In the genomic region with DNA sequence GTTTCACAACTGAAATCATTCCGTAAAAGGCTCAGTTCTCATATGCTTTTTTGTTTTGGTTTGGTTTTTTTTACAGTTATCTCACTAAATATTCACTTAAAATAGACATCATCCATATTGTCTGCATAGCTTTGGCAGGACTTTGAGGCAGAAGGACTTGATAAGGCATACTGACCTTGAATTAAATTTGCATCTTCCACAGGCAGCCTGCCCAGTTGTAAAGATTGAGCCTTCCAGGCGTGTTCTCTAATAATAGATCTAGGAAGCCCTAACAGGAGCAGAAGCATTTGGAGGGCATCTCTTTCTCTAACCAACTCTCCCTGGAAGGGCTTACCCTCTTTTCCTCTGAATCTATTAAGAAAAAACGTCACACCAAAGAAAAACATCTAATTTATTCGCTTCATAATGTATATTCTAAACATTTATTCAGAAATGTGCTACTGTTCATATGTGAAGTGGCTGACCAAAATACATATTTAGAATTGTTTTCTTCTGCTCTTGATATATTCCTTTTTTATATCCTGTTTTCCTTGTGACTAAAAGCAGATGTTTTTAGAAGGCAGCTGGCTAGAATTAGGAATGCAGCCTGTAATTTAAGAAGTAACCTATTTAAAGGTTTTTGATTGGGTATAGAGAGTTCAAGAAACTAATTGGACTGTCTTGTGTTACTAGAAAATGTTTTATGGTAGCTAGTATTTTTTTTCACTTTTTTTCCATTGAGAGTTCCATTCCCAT, we compare ENCODE assay signal across 13 cellular contexts. TPM values are rescaled to one million over a fixed set of nuclear protein-coding genes. Genes with fewer than 3 reads are reported as not detected.
A peak's percentile ranks its signal among the peaks of the same experiment; 100 is the strongest.
DNase-seq lines count a peak whose midpoint lies in the region; ATAC-seq, FAIRE-seq and TF ChIP-seq lines count a peak whose summit lies in the region.
"Had no signal": no experiment of that assay in that cellular context is flagged by ENCODE, and none has a peak within 500 bp of the region (broad histone marks: within the 10 kb centered on the region; RNA-seq: fewer than 3 reads in every experiment).

No MANE protein-coding gene starts in this region.

- H2BK15ac ChIP-seq in H9 (ENCODE audit: low read depth, low read length): no peak overlapping the region

- no peak overlapping the region for H2BK20ac ChIP-seq in H9 (ENCODE audit: low read depth, low read length, poor library complexity, severe bottlenecking)

- H3K4ac ChIP-seq in H9 (ENCODE audit: low read depth, low read length): no peak overlapping the region

- no peaks in the 10 kb centered on the region for H3K23me2 ChIP-seq in H9 (ENCODE audit: insufficient read length, low read depth, low read length, poor library complexity, severe bottlenecking)

- FAIRE-seq in TTC549 (lab: Jason Lieb, UNC): peak; percentile 41
- FAIRE-seq: K562 had no signal

- H2AK5ac ChIP-seq in H9 (ENCODE audit: insufficient read length, low read length): no peak overlapping the region

- H3K4me1 ChIP-seq in gastroesophageal sphincter (peaks cover 4 to 32% (median 8%) of the 10 kb centered on the region in 3 donors), H9 (ENCODE audit: insufficient read depth, low read length) (no peaks in the 10 kb centered on the region)

- H3K4me2 ChIP-seq in H9 (ENCODE audit: insufficient read depth, insufficient read length, low read length): no peak overlapping the region

- POLR2A ChIA-PET in BJ (lab: Charles Lee): no interaction called here
- POLR2A ChIA-PET in activated CD4-positive, alpha-beta T cell treated with anti-CD3 and anti-CD28 coated beads, Interleukin-2, amount 10 ng/mL, durations not matched to agents 7 days and 5 days (lab: Charles Lee): interaction anchor here (0.6 kb wide), 1 partner anchor 450 kb away, joined by 4 read pairs; no protein-coding TSS in a partner anchor

- H3T11ph ChIP-seq in H9 (ENCODE audit: low read length): no peak overlapping the region

- no peak overlapping the region for H3K9ac ChIP-seq in H9 (ENCODE audit: extremely low read depth, insufficient read length, low read length)

- H3K27me3 Mint-ChIP-seq in stimulated activated naive B cell treated with anti-CD40 and anti-IgM and Interleukin-4, amounts not matched to agents 10 μg/mL and 1 μg/mL and 100 μg/mL, for 72 hours: no peaks in the 10 kb centered on the region
- H3K27me3 Mint-ChIP-seq in activated CD4-positive, alpha-beta T cell treated with anti-CD3 and anti-CD28 coated beads, Interleukin-2, amount 10 ng/mL, durations not matched to agents 7 days and 5 days: no peaks in the 10 kb centered on the region
- H3K27me3 Mint-ChIP-seq in H9 (ENCODE audit: low read depth): no peaks in the 10 kb centered on the region; the same call in 1 of the 2 replicates
- H3K27me3 Mint-ChIP-seq: activated B cell treated with CpG ODN at 0.5 μM for 24 hours; stimulated activated memory B cell treated with anti-CD40 and anti-IgM and Interleukin-4, amounts not matched to agents 10 μg/mL and 1 μg/mL and 100 μg/mL, for 72 hours had no signal

- H3K36me3 Mint-ChIP-seq in stimulated activated naive B cell treated with anti-CD40 and anti-IgM and Interleukin-4, amounts not matched to agents 10 μg/mL and 1 μg/mL and 100 μg/mL, for 72 hours: peaks cover 13 to 14% of the 10 kb centered on the region in 2 donors
- H3K36me3 Mint-ChIP-seq in activated CD4-positive, alpha-beta T cell treated with anti-CD3 and anti-CD28 coated beads, Interleukin-2, amount 10 ng/mL, durations not matched to agents 7 days and 5 days (ENCODE audit: low read depth): peaks cover 42% of the 10 kb centered on the region
- peaks cover 7 to 31% (median 16%) of the 10 kb centered on the region in 3 experiments; a peak in 6 of 7 replicates for H3K36me3 Mint-ChIP-seq in H9 (ENCODE audit: insufficient read depth in 1 of 3, low read depth in 3 of 3)

- H3K27ac ChIP-seq in gastroesophageal sphincter: peak overlapping the region; percentile 31 to 72 (median 60)
- no peak overlapping the region for H3K27ac ChIP-seq in H9 (ENCODE audit: insufficient read length, low read depth, low read length)

- no peak overlapping the region for H4K8ac ChIP-seq in H9 (replicated peaks; ENCODE audit: insufficient read length, low read depth, low read length)

- H3K36me3 ChIP-seq in BJ (ENCODE audit: control insufficient read depth, insufficient read depth, low read length) (no peaks in the 10 kb centered on the region), gastroesophageal sphincter (no peaks in the 10 kb centered on the region)

- H3K79me2 ChIP-seq in H9 (ENCODE audit: insufficient read depth, low read length): peaks cover 7% of the 10 kb centered on the region; the same call in 1 of the 2 replicates

- H3K56ac ChIP-seq in H9 (ENCODE audit: insufficient read length, low read depth, low read length): no peak overlapping the region

- H4K91ac ChIP-seq in H9 (ENCODE audit: insufficient read length, low read depth, low read length): no peak overlapping the region

- no peak for TF ChIP-seq CTCF in BJ (IDR thresholded peaks at IDR 0.05; ENCODE audit: insufficient read depth, low read depth, low read length)
- TF ChIP-seq CTCF in gastroesophageal sphincter (IDR thresholded peaks at IDR 0.05): no peak
- no peak for TF ChIP-seq CTCF in H9 (conservative IDR thresholded peaks at IDR 0.05)

- no peak overlapping the region for H3K14ac ChIP-seq in H9 (ENCODE audit: insufficient read depth, low read length)

- ATAC-seq in gastroesophageal sphincter: no peak
- ATAC-seq in stimulated activated naive B cell treated with anti-CD40 and anti-IgM and Interleukin-4, amounts not matched to agents 10 μg/mL and 1 μg/mL and 100 μg/mL, for 72 hours (replicated peaks): no peak
- ATAC-seq: HCT116; K562; stimulated activated memory B cell treated with anti-CD40 and anti-IgM and Interleukin-4, amounts not matched to agents 10 μg/mL and 1 μg/mL and 100 μg/mL, for 72 hours had no signal

- H3K4me1 Mint-ChIP-seq in stimulated activated naive B cell treated with anti-CD40 and anti-IgM and Interleukin-4, amounts not matched to agents 10 μg/mL and 1 μg/mL and 100 μg/mL, for 72 hours: peaks cover 8 to 16% of the 10 kb centered on the region in 2 donors
- H3K4me1 Mint-ChIP-seq in activated CD4-positive, alpha-beta T cell treated with anti-CD3 and anti-CD28 coated beads, Interleukin-2, amount 10 ng/mL, durations not matched to agents 7 days and 5 days: peaks cover 6% of the 10 kb centered on the region
- peaks cover 0 to 3% of the 10 kb centered on the region in 2 experiments; a peak in 2 of 4 replicates for H3K4me1 Mint-ChIP-seq in H9

- no peaks in the 10 kb centered on the region for H3K9me3 ChIP-seq in gastroesophageal sphincter
- H3K9me3 ChIP-seq in H9 (ENCODE audit: control insufficient read depth, low read depth, low read length): no peaks in the 10 kb centered on the region

- no peak overlapping the region for H3K27ac Mint-ChIP-seq in stimulated activated naive B cell treated with anti-CD40 and anti-IgM and Interleukin-4, amounts not matched to agents 10 μg/mL and 1 μg/mL and 100 μg/mL, for 72 hours
- H3K27ac Mint-ChIP-seq in activated CD4-positive, alpha-beta T cell treated with anti-CD3 and anti-CD28 coated beads, Interleukin-2, amount 10 ng/mL, durations not matched to agents 7 days and 5 days: no peak overlapping the region
- H3K27ac Mint-ChIP-seq in H9: no peak overlapping the region
- H3K27ac Mint-ChIP-seq: activated B cell treated with CpG ODN at 0.5 μM for 24 hours; stimulated activated memory B cell treated with anti-CD40 and anti-IgM and Interleukin-4, amounts not matched to agents 10 μg/mL and 1 μg/mL and 100 μg/mL, for 72 hours had no signal

- no peak overlapping the region for H3K4me3 ChIP-seq in BJ (ENCODE audit: low read depth, low read length)
- H3K4me3 ChIP-seq in gastroesophageal sphincter: no peak overlapping the region
- H3K4me3 ChIP-seq: K562 had no signal

- no peak overlapping the region for H2BK12ac ChIP-seq in H9 (ENCODE audit: insufficient read length, low read depth, low read length)

- TF ChIP-seq EP300 in gastroesophageal sphincter (IDR thresholded peaks at IDR 0.05): no peak

- H3K23ac ChIP-seq in H9 (ENCODE audit: insufficient read length, low read depth, low read length): no peak overlapping the region

- no peak overlapping the region for H3K4me3 Mint-ChIP-seq in stimulated activated naive B cell treated with anti-CD40 and anti-IgM and Interleukin-4, amounts not matched to agents 10 μg/mL and 1 μg/mL and 100 μg/mL, for 72 hours
- H3K4me3 Mint-ChIP-seq in activated CD4-positive, alpha-beta T cell treated with anti-CD3 and anti-CD28 coated beads, Interleukin-2, amount 10 ng/mL, durations not matched to agents 7 days and 5 days: no peak overlapping the region
- no peak overlapping the region for H3K4me3 Mint-ChIP-seq in H9
- H3K4me3 Mint-ChIP-seq: activated B cell treated with CpG ODN at 0.5 μM for 24 hours; stimulated activated memory B cell treated with anti-CD40 and anti-IgM and Interleukin-4, amounts not matched to agents 10 μg/mL and 1 μg/mL and 100 μg/mL, for 72 hours had no signal

- H3K27me3 ChIP-seq in BJ (ENCODE audit: control insufficient read depth, insufficient read depth, low read length): no peaks in the 10 kb centered on the region
- no peaks in the 10 kb centered on the region for H3K27me3 ChIP-seq in gastroesophageal sphincter
- H3K27me3 ChIP-seq in H9 (ENCODE audit: insufficient read depth, low read length): no peaks in the 10 kb centered on the region

- no peak for TF ChIP-seq POLR2A in gastroesophageal sphincter (IDR thresholded peaks at IDR 0.05)

- WGBS in gastroesophageal sphincter (ENCODE audit: low coverage in 1 of 2), 2 donors: 12 to 24% methylated on average over 4 of the region's 4 CpGs
- no CpG with 5 or more reads among the region's 4 CpGs for WGBS in H9 (ENCODE audit: extremely low coverage, insufficient read length, low lambda C conversion rate)

- H2BK120ac ChIP-seq in H9 (ENCODE audit: low read depth, low read length, poor library complexity, severe bottlenecking): no peak overlapping the region

- CTCF ChIA-PET in BJ (lab: Yijun Ruan, JAX): no interaction called here
- CTCF ChIA-PET in activated CD4-positive, alpha-beta T cell treated with anti-CD3 and anti-CD28 coated beads, Interleukin-2, amount 10 ng/mL, durations not matched to agents 7 days and 5 days (lab: Charles Lee): no interaction called here

- peaks cover 8% of the 10 kb centered on the region for H3K79me1 ChIP-seq in H9 (ENCODE audit: insufficient read depth, low read depth, low read length, poor library complexity, severe bottlenecking)

- peak; percentile 28 for DNase-seq in BJ (ENCODE audit: low read depth)
- DNase-seq in pons (ENCODE audit: low spot score): peak; percentile 31
- no peak for DNase-seq in stimulated activated naive B cell treated with anti-CD40 and anti-IgM and Interleukin-4, amounts not matched to agents 10 μg/mL and 1 μg/mL and 100 μg/mL, for 72 hours
- no peak for DNase-seq in NCI-H1092 treated with DMSO at 0.1 percent for 48 hours (lab: John Stamatoyannopoulos, UW)
- no peak for DNase-seq in activated CD4-positive, alpha-beta T cell treated with anti-CD3 and anti-CD28 coated beads, Interleukin-2, amount 10 ng/mL, durations not matched to agents 7 days and 5 days
- no peak for DNase-seq in H9
- DNase-seq: activated B cell treated with CpG ODN at 0.5 μM for 24 hours, hippocampal formation had no signal

- peaks cover 0 to 3% of the 10 kb centered on the region in 2 donors for H3K9me3 Mint-ChIP-seq in stimulated activated naive B cell treated with anti-CD40 and anti-IgM and Interleukin-4, amounts not matched to agents 10 μg/mL and 1 μg/mL and 100 μg/mL, for 72 hours
- peaks cover 4% of the 10 kb centered on the region for H3K9me3 Mint-ChIP-seq in activated CD4-positive, alpha-beta T cell treated with anti-CD3 and anti-CD28 coated beads, Interleukin-2, amount 10 ng/mL, durations not matched to agents 7 days and 5 days
- H3K9me3 Mint-ChIP-seq in H9: no peaks in the 10 kb centered on the region
- H3K9me3 Mint-ChIP-seq: activated B cell treated with CpG ODN at 0.5 μM for 24 hours; stimulated activated memory B cell treated with anti-CD40 and anti-IgM and Interleukin-4, amounts not matched to agents 10 μg/mL and 1 μg/mL and 100 μg/mL, for 72 hours had no signal

- H2BK5ac ChIP-seq in H9 (ENCODE audit: insufficient read length, low read length): no peak overlapping the region

- no peak overlapping the region for H4K5ac ChIP-seq in H9 (ENCODE audit: insufficient read length, low read depth, low read length)

- H2AFZ ChIP-seq in H9 (ENCODE audit: low read length): no peak overlapping the region

- no peak overlapping the region for H3K18ac ChIP-seq in H9 (ENCODE audit: insufficient read length, low read depth, low read length)

- H4K20me1 ChIP-seq in H9 (ENCODE audit: control insufficient read depth, insufficient read depth, insufficient read length): no peaks in the 10 kb centered on the region

RNA-seq across cellular contexts. Expression of gene DESI2, which starts 20.2 kb away (rescaled TPM):
- 31.1 and 44.7 TPM in 2 replicates for polyA plus RNA-seq in BJ (2011; rRNA removed)
- 22.6 and 27.6 TPM in 2 replicates for polyA minus RNA-seq in BJ (2011; rRNA and poly(A)+ RNA removed)
- total RNA-seq in gastroesophageal sphincter (10 to 100 TPM; 38.5 to 56.3 (median 41.1) TPM), H9 (2021) (88.3 and 89.9 TPM in 2 replicates)
- 10 to 100 TPM; 29.6 to 29.7 TPM for total RNA-seq in activated CD4-positive, alpha-beta T cell treated with anti-CD3 and anti-CD28 coated beads, Interleukin-2, amount 10 ng/mL, durations not matched to agents 7 days and 5 days

Comparison
In these comparisons a context has a peak if more than half of its experiments do, and no peak if none do; other contexts are left out.
1. DNase-seq: peak in BJ (single experiment) and pons (single experiment); none in stimulated activated naive B cell treated with anti-CD40 and anti-IgM and Interleukin-4, amounts not matched to agents 10 μg/mL and 1 μg/mL and 100 μg/mL, for 72 hours (single experiment), NCI-H1092 treated with DMSO at 0.1 percent for 48 hours (single experiment), activated CD4-positive, alpha-beta T cell treated with anti-CD3 and anti-CD28 coated beads, Interleukin-2, amount 10 ng/mL, durations not matched to agents 7 days and 5 days (single experiment) and H9 (single experiment).